ENCODE assay signal across 9 cellular contexts in genomic region chr9:129639756-129640085, GRCh38. TPM values are rescaled to one million over a fixed set of nuclear protein-coding genes. Genes with fewer than 3 reads are reported as not detected.
DNase-seq lines count a peak whose midpoint lies in the region.
"Had no signal": no experiment of that assay in that cellular context is flagged by ENCODE, and none has a peak within 500 bp of the region (broad histone marks: within the 10 kb centered on the region; RNA-seq: fewer than 3 reads in every experiment).

No MANE protein-coding gene starts in this region.

- H3K4me3 ChIP-seq in subcutaneous abdominal adipose tissue (ENCODE audit: low read depth in 1 of 5, low read length in 5 of 5), result no peak overlapping the region

- peaks cover 22% of the 10 kb centered on the region for H3K36me3 Mint-ChIP-seq in activated naive CD4-positive, alpha-beta T cell treated with anti-CD3 and anti-CD28 coated beads, Interleukin-2, amount 10 ng/mL, durations not matched to agents 7 days and 5 days
- no peaks in the 10 kb centered on the region for H3K36me3 Mint-ChIP-seq in activated naive CD8-positive, alpha-beta T cell
- peaks cover 0 to 12% (median 0%) of the 10 kb centered on the region in 3 donors for H3K36me3 Mint-ChIP-seq in immature natural killer cell

- peaks cover 0 to 49% (median 42%) of the 10 kb centered on the region in 5 donors for H3K36me3 ChIP-seq in subcutaneous abdominal adipose tissue (ENCODE audit: control insufficient read depth in 5 of 5, insufficient read depth in 5 of 5, low read length in 5 of 5)

- no peak overlapping the region for H3K27ac ChIP-seq in subcutaneous abdominal adipose tissue (ENCODE audit: low read depth, low read length)

- peak overlapping the region in 3 of 5 donors; percentile 26 to 94 (median 58) for H3K9ac ChIP-seq in subcutaneous abdominal adipose tissue (ENCODE audit: low read length in 5 of 5)

- H3K27ac Mint-ChIP-seq in activated naive CD4-positive, alpha-beta T cell treated with anti-CD3 and anti-CD28 coated beads, Interleukin-2, amount 10 ng/mL, durations not matched to agents 7 days and 5 days, result no peak overlapping the region
- peak overlapping the region; percentile 54 for H3K27ac Mint-ChIP-seq in activated naive CD8-positive, alpha-beta T cell
- H3K27ac Mint-ChIP-seq in immature natural killer cell, result peak overlapping the region in 1 of 6 donors; percentile 34

- peaks cover 10 to 28% (median 26%) of the 10 kb centered on the region in 5 donors for H3K4me1 ChIP-seq in subcutaneous abdominal adipose tissue (ENCODE audit: control insufficient read depth in 5 of 5, insufficient read depth in 5 of 5, low read length in 5 of 5)

- no peak for DNase-seq in activated naive CD4-positive, alpha-beta T cell treated with anti-CD3 and anti-CD28 coated beads, Interleukin-2, amount 10 ng/mL, durations not matched to agents 7 days and 5 days
- DNase-seq in activated naive CD4-positive, alpha-beta T cell treated with anti-CD3 and anti-CD28 coated beads, Interleukin-2, amount 50 U/mL, for 16 hours, result no peak
- no peak for DNase-seq in immature natural killer cell
- no peak for DNase-seq in NCI-H2107 (lab: John Stamatoyannopoulos, UW)
- DNase-seq in NCI-H510A (lab: John Stamatoyannopoulos, UW), result no peak
- no peak for DNase-seq in stimulated activated CD4-positive, alpha-beta T cell treated with anti-CD3 and anti-CD28 coated beads, Interleukin-12 subunit alpha, Interleukin-12 subunit beta, amount 100 ng/mL, for 4 hours
- DNase-seq: activated naive CD4-positive, alpha-beta T cell treated with Interleukin-2 at 50 U/mL for 16 hours had no signal

- peaks cover 23% of the 10 kb centered on the region for H3K4me1 Mint-ChIP-seq in activated naive CD4-positive, alpha-beta T cell treated with anti-CD3 and anti-CD28 coated beads, Interleukin-2, amount 10 ng/mL, durations not matched to agents 7 days and 5 days
- peaks cover 19% of the 10 kb centered on the region for H3K4me1 Mint-ChIP-seq in activated naive CD8-positive, alpha-beta T cell (ENCODE audit: low read depth)
- H3K4me1 Mint-ChIP-seq in immature natural killer cell, result peaks cover 23 to 28% of the 10 kb centered on the region in 2 donors

- CTCF ChIA-PET in activated naive CD4-positive, alpha-beta T cell treated with anti-CD3 and anti-CD28 coated beads, Interleukin-2, amount 10 ng/mL, durations not matched to agents 7 days and 5 days (lab: Charles Lee), result interaction anchor here (0.8 to 2.3 kb wide), 6 partner anchors 11 to 501 kb away, joined by 3 to 15 read pairs (median 4); partner anchors contain the start of gene NTMT1

- no peaks in the 10 kb centered on the region for H3K27me3 ChIP-seq in subcutaneous abdominal adipose tissue (ENCODE audit: control insufficient read depth in 5 of 5, insufficient read depth in 4 of 5, low read length in 5 of 5)

- H3K27me3 Mint-ChIP-seq in activated naive CD4-positive, alpha-beta T cell treated with anti-CD3 and anti-CD28 coated beads, Interleukin-2, amount 10 ng/mL, durations not matched to agents 7 days and 5 days, result no peaks in the 10 kb centered on the region
- H3K27me3 Mint-ChIP-seq in activated naive CD8-positive, alpha-beta T cell, result no peaks in the 10 kb centered on the region
- peaks cover 2 to 10% (median 7%) of the 10 kb centered on the region in 3 donors for H3K27me3 Mint-ChIP-seq in immature natural killer cell (ENCODE audit: low read depth in 3 of 3)

- H3K4me3 Mint-ChIP-seq in activated naive CD4-positive, alpha-beta T cell treated with anti-CD3 and anti-CD28 coated beads, Interleukin-2, amount 10 ng/mL, durations not matched to agents 7 days and 5 days, result peak overlapping the region; percentile 72
- H3K4me3 Mint-ChIP-seq in activated naive CD8-positive, alpha-beta T cell, result peak overlapping the region; percentile 92
- peak overlapping the region; percentile 51 to 86 (median 83) for H3K4me3 Mint-ChIP-seq in immature natural killer cell

- H3K9me3 Mint-ChIP-seq in activated naive CD4-positive, alpha-beta T cell treated with anti-CD3 and anti-CD28 coated beads, Interleukin-2, amount 10 ng/mL, durations not matched to agents 7 days and 5 days, result no peaks in the 10 kb centered on the region
- H3K9me3 Mint-ChIP-seq in activated naive CD8-positive, alpha-beta T cell (ENCODE audit: low read depth), result no peaks in the 10 kb centered on the region
- H3K9me3 Mint-ChIP-seq in immature natural killer cell, result no peaks in the 10 kb centered on the region

- no peaks in the 10 kb centered on the region for H3K9me3 ChIP-seq in subcutaneous abdominal adipose tissue (ENCODE audit: control insufficient read depth in 5 of 5, low read length in 5 of 5)

RNA-seq across cellular contexts. Expression of gene ASB6, which starts 2.2 kb away (rescaled TPM):
- 10 to 100 TPM; 13.9 to 26.6 (median 19.9) TPM for polyA plus RNA-seq in immature natural killer cell

RNA-seq across cellular contexts. Expression of gene NTMT1, which starts 13.8 kb away (rescaled TPM):
- 10 to 100 TPM; 33.8 to 41.3 (median 35.8) TPM for polyA plus RNA-seq in immature natural killer cell

RNA-seq across cellular contexts. Expression of gene C9orf50, which starts 18.8 kb away (rescaled TPM):
- not detected for polyA plus RNA-seq in immature natural killer cell

RNA-seq across cellular contexts. Expression of gene PRRX2, which starts 25.7 kb away (rescaled TPM):
- polyA plus RNA-seq in immature natural killer cell, result under 1 TPM in 1 of 3 donors, not detected in 2; 0.18 TPM
